9 cellular contexts compared by ENCODE assay signal in genomic region chr13:80341771-80342271, GRCh38. TPM values are rescaled to one million over a fixed set of nuclear protein-coding genes. Genes with fewer than 3 reads are reported as not detected.
DNase-seq lines count a peak whose midpoint lies in the region; ATAC-seq and TF ChIP-seq lines count a peak whose summit lies in the region.
"Had no signal": no experiment of that assay in that cellular context is flagged by ENCODE, and none has a peak within 500 bp of the region (broad histone marks: within the 10 kb centered on the region; RNA-seq: fewer than 3 reads in every experiment).

No MANE protein-coding gene starts in this region.

- no peaks in the 10 kb centered on the region for H3K9me3 ChIP-seq in heart right ventricle

- no peaks in the 10 kb centered on the region for H3K27me3 ChIP-seq in heart right ventricle

- peak; percentile 46 for DNase-seq in DMS 273 treated with DMSO at 0.1 percent for 48 hours (lab: John Stamatoyannopoulos, UW)
- peak; percentile 43 for DNase-seq in M059J (ENCODE audit: low read depth)
- DNase-seq in heart right ventricle, result peak; percentile 51 to 64
- peak; percentile 69 for DNase-seq in pons (ENCODE audit: low spot score)
- no peak for DNase-seq in NCI-H2171 treated with DMSO at 0.1 percent for 48 hours (lab: John Stamatoyannopoulos, UW)
- no peak for DNase-seq in NCI-H128 (lab: John Stamatoyannopoulos, UW; ENCODE audit: unreplicated experiment)

- TF ChIP-seq CTCF in heart right ventricle (IDR thresholded peaks at IDR 0.05), result no peak

- H3K36me3 ChIP-seq in heart right ventricle, result peaks cover 0 to 9% (median 3%) of the 10 kb centered on the region in 9 donors

- no peak for ATAC-seq in activated T-helper 17 cell treated with anti-CD3 and anti-CD28 coated beads, Interleukin-2, amount 50 U/mL, for 72 hours (replicated peaks)
- ATAC-seq in heart right ventricle (peak in 4 of 8 donors; percentile 1 to 8 (median 4)), GM21367 (IDR thresholded peaks at IDR 0.05; ENCODE audit: unreplicated experiment) (no peak)

- peaks cover 41% of the 10 kb centered on the region for H3K27me3 Mint-ChIP-seq in activated T-helper 17 cell treated with anti-CD3 and anti-CD28 coated beads, Interleukin-2, amount 50 U/mL, for 72 hours

- intact Hi-C loops in heart right ventricle (cut with DNase I), result loop anchor here (2.0 to 10.0 kb wide), 20 partner anchors 21 to 710 kb away; no protein-coding TSS in a partner anchor

- peaks cover 0 to 45% (median 34%) of the 10 kb centered on the region in 9 donors for H3K4me1 ChIP-seq in heart right ventricle

- H3K4me3 ChIP-seq in heart right ventricle, result peak overlapping the region; percentile 37 to 96 (median 85)

- peak overlapping the region; percentile 96 to 99 (median 98) for H3K27ac ChIP-seq in heart right ventricle

- H3K36me3 Mint-ChIP-seq in activated T-helper 17 cell treated with anti-CD3 and anti-CD28 coated beads, Interleukin-2, amount 50 U/mL, for 72 hours (ENCODE audit: low read depth), result no peaks in the 10 kb centered on the region

- 1% methylated on average over 11 to 14 of the region's 16 CpGs for WGBS in heart right ventricle, 2 donors

- peak overlapping the region; percentile 65 for H3K4me3 Mint-ChIP-seq in activated T-helper 17 cell treated with anti-CD3 and anti-CD28 coated beads, Interleukin-2, amount 50 U/mL, for 72 hours

- no peak overlapping the region for H3K27ac Mint-ChIP-seq in activated T-helper 17 cell treated with anti-CD3 and anti-CD28 coated beads, Interleukin-2, amount 50 U/mL, for 72 hours

- H3K4me1 Mint-ChIP-seq in activated T-helper 17 cell treated with anti-CD3 and anti-CD28 coated beads, Interleukin-2, amount 50 U/mL, for 72 hours, result peaks cover 3% of the 10 kb centered on the region

- H3K9me3 Mint-ChIP-seq in activated T-helper 17 cell treated with anti-CD3 and anti-CD28 coated beads, Interleukin-2, amount 50 U/mL, for 72 hours, result no peaks in the 10 kb centered on the region

RNA-seq across cellular contexts. Expression of gene SPRY2, which starts 0.9 kb away (rescaled TPM):
- 5.0 and 8.2 TPM in 2 replicates for total RNA-seq in M059J (2014; rRNA removed; shearing (Covaris generic))
- not detected for total RNA-seq in activated T-helper 17 cell treated with anti-CD3 and anti-CD28 coated beads, Interleukin-2, amount 50 U/mL, for 72 hours
- 10 to 100 TPM; 24.3 to 40.9 (median 34.5) TPM for total RNA-seq in heart right ventricle
- 10 to 100 TPM; 26.5 to 31.1 TPM for polyA plus RNA-seq in heart right ventricle
- total RNA-seq: T-helper 2 cell treated with Interferon-gamma antibody and Interleukin-4, amounts not matched to agents 100 ng/mL and 5 ng/mL, for 36 hours had no signal

Comparison
In these comparisons a context has a peak if more than half of its experiments do, and no peak if none do; other contexts are left out.
1. DNase-seq: peak in DMS 273 treated with DMSO at 0.1 percent for 48 hours (single experiment), M059J (single experiment), heart right ventricle (2 of 2) and pons (single experiment); none in NCI-H2171 treated with DMSO at 0.1 percent for 48 hours (single experiment) and NCI-H128 (single experiment).